ENCODE assay signal across 12 cellular contexts in the genomic region with DNA sequence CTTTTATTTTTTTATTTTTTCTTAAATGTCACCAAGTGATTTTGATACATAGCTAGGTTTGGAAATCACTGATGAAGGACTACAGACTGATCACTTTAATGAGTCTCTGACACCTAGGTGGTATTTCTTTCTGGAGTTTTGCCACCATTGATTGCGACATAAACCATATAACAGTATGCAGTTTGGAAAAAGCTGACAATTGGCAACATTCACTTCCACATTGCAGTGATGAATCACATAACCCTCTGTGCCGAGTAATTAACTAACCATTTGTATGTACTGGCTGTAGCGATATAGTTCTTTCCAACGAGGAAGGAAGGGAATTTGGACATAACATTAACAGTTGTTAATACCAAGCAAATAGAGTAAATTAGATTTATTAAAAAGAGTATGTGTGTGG.
DNase-seq lines count a peak whose midpoint lies in the region; ATAC-seq and TF ChIP-seq lines count a peak whose summit lies in the region.
"Had no signal": no experiment of that assay in that cellular context is flagged by ENCODE, and none has a peak within 500 bp of the region (broad histone marks: within the 10 kb centered on the region; RNA-seq: fewer than 3 reads in every experiment).

No MANE protein-coding gene starts in this region.

- no peak overlapping the region for H3K4ac ChIP-seq in neuronal stem cell (ENCODE audit: low read length)

- no peak overlapping the region for H2BK5ac ChIP-seq in neuronal stem cell (ENCODE audit: low read length)

- CTCF ChIA-PET in mammary epithelial cell (lab: Charles Lee; ENCODE audit: low non-redundant PET): no interaction called here

- dilution Hi-C loops in mammary epithelial cell (cut with HindIII; ENCODE audit: low sequenced_read_pairs): no loop called here

- H3K14ac ChIP-seq in neuronal stem cell (ENCODE audit: low read length): no peak overlapping the region

- H3K23ac ChIP-seq in neuronal stem cell (ENCODE audit: low read depth, low read length, poor library complexity): no peak overlapping the region

- H3K9ac ChIP-seq in mammary epithelial cell (ENCODE audit: insufficient read depth, low read length): no peak overlapping the region
- H3K9ac ChIP-seq in neuronal stem cell (ENCODE audit: low read depth, low read length, poor library complexity): no peak overlapping the region

- H3K27me3 ChIP-seq in mammary epithelial cell (ENCODE audit: insufficient read depth, low read length): no peaks in the 10 kb centered on the region
- no peaks in the 10 kb centered on the region for H3K27me3 ChIP-seq in left lung
- no peaks in the 10 kb centered on the region for H3K27me3 ChIP-seq in neuronal stem cell (ENCODE audit: control insufficient read depth in 3 of 3, insufficient read depth in 3 of 3, low read depth in 1 of 3, low read length in 3 of 3)
- H3K27me3 ChIP-seq: uterus had no signal

- H3K4me2 ChIP-seq in mammary epithelial cell (ENCODE audit: insufficient read depth, low read depth, low read length): peak overlapping the region; percentile 56
- no peak overlapping the region for H3K4me2 ChIP-seq in neuronal stem cell (ENCODE audit: insufficient read depth, low read length, poor library complexity, severe bottlenecking)

- in situ Hi-C loops in mammary epithelial cell (cut with MboI; ENCODE audit: low sequenced_read_pairs in 2 of 2): no loop called here

- TF ChIP-seq CTCF in mammary epithelial cell (conservative IDR thresholded peaks at IDR 0.05 in 1 of 2, IDR thresholded peaks at IDR 0.05 in 1 of 2; ENCODE audit: extremely low read depth in 1 of 2, insufficient read depth in 1 of 2, low read depth in 1 of 2, low read length in 2 of 2) (no peak), left lung (IDR thresholded peaks at IDR 0.05) (no peak)

- peak; percentile 79 for ATAC-seq in left lung

- peak; percentile 73 for DNase-seq in AG08395 (ENCODE audit: low spot score)
- DNase-seq in M059J (ENCODE audit: low read depth): peak; percentile 66
- DNase-seq in mammary epithelial cell: peak; percentile 57
- DNase-seq in left lung: no peak
- DNase-seq in neuronal stem cell (ENCODE audit: low spot score): no peak
- DNase-seq in NCI-H2107 (lab: John Stamatoyannopoulos, UW): no peak
- DNase-seq in T-helper 9 cell: no peak
- no peak for DNase-seq in head of caudate nucleus
- DNase-seq: KG1, NCI-H524 treated with DMSO at 0.1 percent for 48 hours, occipital lobe, uterus had no signal

- H3K27ac ChIP-seq in mammary epithelial cell (ENCODE audit: insufficient read depth, low read depth, low read length): no peak overlapping the region
- H3K27ac ChIP-seq in left lung: no peak overlapping the region
- H3K27ac ChIP-seq in neuronal stem cell (replicated peaks; ENCODE audit: low read length): no peak overlapping the region

- peaks cover 7% of the 10 kb centered on the region for H3K4me1 ChIP-seq in mammary epithelial cell (ENCODE audit: insufficient read depth, low read length)
- H3K4me1 ChIP-seq in left lung: peaks cover 0 to 8% of the 10 kb centered on the region in 2 donors
- H3K4me1 ChIP-seq in neuronal stem cell (ENCODE audit: control insufficient read depth in 2 of 2, insufficient read depth in 1 of 2, low read depth in 1 of 2, low read length in 2 of 2): peaks cover 4 to 14% of the 10 kb centered on the region in 2 donors
- H3K4me1 ChIP-seq: uterus had no signal

- no peaks in the 10 kb centered on the region for H3K9me3 ChIP-seq in mammary epithelial cell (replicated peaks; ENCODE audit: insufficient read depth, low read length)
- no peaks in the 10 kb centered on the region for H3K9me3 ChIP-seq in left lung
- no peaks in the 10 kb centered on the region for H3K9me3 ChIP-seq in neuronal stem cell (replicated peaks in 1 of 2; ENCODE audit: control insufficient read depth in 2 of 2, insufficient read depth in 1 of 2, low read depth in 1 of 2, low read length in 2 of 2)
- H3K9me3 ChIP-seq: uterus had no signal

- H3K79me2 ChIP-seq in mammary epithelial cell (ENCODE audit: insufficient read depth, low read length): no peaks in the 10 kb centered on the region

- no peak overlapping the region for H2AK5ac ChIP-seq in neuronal stem cell (ENCODE audit: low read depth, low read length)

- H3K4me3 ChIP-seq in mammary epithelial cell (replicated peaks in 1 of 3; ENCODE audit: insufficient read depth in 1 of 3, low read depth in 2 of 3, low read length in 3 of 3) (peak overlapping the region in 1 of 3 experiments; percentile 5), left lung (no peak overlapping the region), neuronal stem cell (ENCODE audit: low read length in 2 of 2) (no peak overlapping the region)
- H3K4me3 ChIP-seq: uterus had no signal

- intact Hi-C loops in mammary epithelial cell (cut with micrococcal nuclease): no loop called here
- intact Hi-C loops in left lung (cut with DNase I): no loop called here
- intact Hi-C loops in head of caudate nucleus (cut with DNase I): no loop called here

- H4K91ac ChIP-seq in neuronal stem cell (ENCODE audit: low read depth, low read length, poor library complexity): no peak overlapping the region

- H3K36me3 ChIP-seq in mammary epithelial cell (ENCODE audit: insufficient read depth, low read length) (no peaks in the 10 kb centered on the region), left lung (no peaks in the 10 kb centered on the region), neuronal stem cell (replicated peaks in 1 of 2; ENCODE audit: control insufficient read depth in 2 of 2, insufficient read depth in 2 of 2, low read length in 2 of 2) (no peaks in the 10 kb centered on the region)
- H3K36me3 ChIP-seq: uterus had no signal

- H2BK15ac ChIP-seq in neuronal stem cell (ENCODE audit: low read length): no peak overlapping the region

- H2AFZ ChIP-seq in mammary epithelial cell (ENCODE audit: low read depth, low read length) (no peak overlapping the region), neuronal stem cell (ENCODE audit: low read length) (no peak overlapping the region)

- no peaks in the 10 kb centered on the region for H4K20me1 ChIP-seq in mammary epithelial cell (ENCODE audit: insufficient read depth, low read length)

- no peak overlapping the region for H2BK12ac ChIP-seq in neuronal stem cell (ENCODE audit: low read length)

- H2BK120ac ChIP-seq in neuronal stem cell (ENCODE audit: low read depth, low read length): no peak overlapping the region

- no peaks in the 10 kb centered on the region for H3K79me1 ChIP-seq in neuronal stem cell (ENCODE audit: low read depth, low read length)

- no peak overlapping the region for H4K8ac ChIP-seq in neuronal stem cell (ENCODE audit: low read depth, low read length)

- BruUV-seq in mammary epithelial cell (replicated peaks; lab: Mats Ljungman, UMichigan): no TSS peak

- no peak overlapping the region for H3K18ac ChIP-seq in neuronal stem cell (ENCODE audit: low read length)

- WGBS in mammary epithelial cell (ENCODE audit: low coverage, missing lambda C conversion rate): 3% methylated on average over 4 of the region's 4 CpGs
- WGBS in neuronal stem cell (ENCODE audit: extremely low coverage in 2 of 2, insufficient read length in 2 of 2, insufficient replicate concordance in 1 of 2), 2 donors: no CpG with 5 or more reads among the region's 4 CpGs

Comparison
In these comparisons a context has a peak if more than half of its experiments do, and no peak if none do; other contexts are left out.
1. DNase-seq: peak in AG08395 (single experiment), M059J (single experiment) and mammary epithelial cell (single experiment); none in left lung (0 of 2), neuronal stem cell (single experiment), NCI-H2107 (single experiment), T-helper 9 cell (single experiment) and head of caudate nucleus (0 of 42).